Comparison of ENCODE assay signal across 8 cellular contexts in genomic region chr1:212607924-212608208, GRCh38. TPM values are rescaled to one million over a fixed set of nuclear protein-coding genes. Genes with fewer than 3 reads are reported as not detected.
DNase-seq lines count a peak whose midpoint lies in the region; ATAC-seq and TF ChIP-seq lines count a peak whose summit lies in the region.

No MANE protein-coding gene starts in this region.

- H3K79me2 ChIP-seq in PC-3 (ENCODE audit: low read length): peaks cover 35% of the 10 kb centered on the region

- H3K36me3 Mint-ChIP-seq in Caco-2 (ENCODE audit: insufficient read depth, unreplicated experiment): peaks cover 35% of the 10 kb centered on the region

- DNase-seq in Caco-2: no peak
- DNase-seq in PC-3: no peak
- no peak for DNase-seq in epithelial cell of prostate (ENCODE audit: low read depth, low spot score)
- no peak for DNase-seq in AML-193 (lab: John Stamatoyannopoulos, UW)
- no peak for DNase-seq in ACHN
- no peak for DNase-seq in GM19238 (ENCODE audit: insufficient read length, low spot score)

- no peaks in the 10 kb centered on the region for H3K9me3 Mint-ChIP-seq in Caco-2 (ENCODE audit: unreplicated experiment)

- H3K36me3 ChIP-seq in Caco-2 (ENCODE audit: control insufficient read depth, insufficient read depth, low read length): no peaks in the 10 kb centered on the region
- H3K36me3 ChIP-seq in PC-3 (ENCODE audit: low read depth, low read length): no peaks in the 10 kb centered on the region
- H3K36me3 ChIP-seq in neuron (ENCODE audit: insufficient read depth, low read length): no peaks in the 10 kb centered on the region

- peaks cover 36% of the 10 kb centered on the region for H4K20me1 ChIP-seq in PC-3 (ENCODE audit: low read length)

- no peaks in the 10 kb centered on the region for H3K27me3 Mint-ChIP-seq in Caco-2 (ENCODE audit: insufficient read depth, unreplicated experiment)

- peak overlapping the region; percentile 91 for H3K4me3 Mint-ChIP-seq in Caco-2 (ENCODE audit: unreplicated experiment)

- H3K4me1 Mint-ChIP-seq in Caco-2 (ENCODE audit: low read depth, unreplicated experiment): peaks cover 34% of the 10 kb centered on the region

- H3K4me1 ChIP-seq in Caco-2 (peaks cover 28% of the 10 kb centered on the region), PC-3 (ENCODE audit: insufficient read depth, low read length) (peaks cover 37% of the 10 kb centered on the region), neuron (ENCODE audit: insufficient read depth, low read length) (peaks cover 62% of the 10 kb centered on the region)

- H3K9me3 ChIP-seq in Caco-2 (no peaks in the 10 kb centered on the region), PC-3 (ENCODE audit: low read length) (no peaks in the 10 kb centered on the region), neuron (ENCODE audit: low read length) (no peaks in the 10 kb centered on the region)

- peak overlapping the region; percentile 81 for H3K4me3 ChIP-seq in Caco-2 (ENCODE audit: low read depth, low read length)
- H3K4me3 ChIP-seq in PC-3 (ENCODE audit: low read length): peak overlapping the region; percentile 78
- H3K4me3 ChIP-seq in neuron (ENCODE audit: low read length): peak overlapping the region; percentile 55

- ATAC-seq in GM21737 (IDR thresholded peaks at IDR 0.05; ENCODE audit: unreplicated experiment): peak; percentile 2
- ATAC-seq in PC-3: peak; percentile 6

- H3K27me3 ChIP-seq in Caco-2 (replicated peaks; ENCODE audit: control insufficient read depth, insufficient read depth, low read length): peaks cover 4% of the 10 kb centered on the region; the same call in 1 of the 2 replicates
- H3K27me3 ChIP-seq in PC-3 (ENCODE audit: low read length): peaks cover 40% of the 10 kb centered on the region
- H3K27me3 ChIP-seq in neuron (ENCODE audit: insufficient read depth, low read length): peaks cover 44% of the 10 kb centered on the region

- in situ Hi-C loops in ACHN (cut with HindIII; ENCODE audit: low pct_ligation_motif_present, low pct_unique_long_range_greater_than_20kb, low sequenced_read_pairs): no loop called here

- no peaks in the 10 kb centered on the region for H3F3A ChIP-seq in PC-3 (ENCODE audit: low read length, unreplicated experiment)

- H3K27ac ChIP-seq in PC-3 (ENCODE audit: low read length) (peak overlapping the region; percentile 56), epithelial cell of prostate (peak overlapping the region; percentile 77)

- BruUV-seq in Caco-2 (replicated peaks; lab: Mats Ljungman, UMichigan) (TSS peak; percentile 64), PC-3 (replicated peaks; lab: Mats Ljungman, UMichigan) (TSS peak; percentile 68)

- H2AFZ ChIP-seq in PC-3 (ENCODE audit: low read length): peak overlapping the region; percentile 61
- H2AFZ ChIP-seq in neuron (ENCODE audit: low read depth, low read length): peak overlapping the region; percentile 76

- peak overlapping the region; percentile 83 for H3K9ac ChIP-seq in PC-3 (ENCODE audit: low read length)

- POLR2A ChIA-PET in Caco-2 (lab: Charles Lee) (interaction anchor here (0.6 to 1.6 kb wide), 24 partner anchors 11 to 1943 kb away, joined by 3 to 22 read pairs (median 6); partner anchors contain the start of genes DTL and FLVCR1), PC-3 (lab: Charles Lee; ENCODE audit: unreplicated experiment) (interaction anchor here (0.5 to 1.4 kb wide), 25 partner anchors 8 to 697 kb away, joined by 3 to 47 read pairs (median 8); no protein-coding TSS in a partner anchor)

- no peak for TF ChIP-seq CTCF in Caco-2 (IDR thresholded peaks at IDR 0.05; ENCODE audit: insufficient read depth in 1 of 2, low read depth in 1 of 2, low read length in 1 of 2, severe bottlenecking in 1 of 2, unreplicated experiment in 1 of 2)
- no peak for TF ChIP-seq CTCF in PC-3 (conservative IDR thresholded peaks at IDR 0.05; ENCODE audit: low read depth, low read length)

- no peaks in the 10 kb centered on the region for H3K9me2 ChIP-seq in PC-3 (replicated peaks; ENCODE audit: low read length)

- intact Hi-C loops in Caco-2 (cut with micrococcal nuclease; ENCODE audit: unreplicated experiment) (loop anchor here (1.0 to 10.0 kb wide), 5 partner anchors 12 to 407 kb away; partner anchors contain the start of genes ANGEL2, NSL1 and TATDN3), PC-3 (cut with micrococcal nuclease) (loop anchor here (1.0 to 5.0 kb wide), 9 partner anchors 12 to 464 kb away; no protein-coding TSS in a partner anchor)

- CTCF ChIA-PET in Caco-2 (lab: Charles Lee) (interaction anchor here (0.6 to 1.9 kb wide), 12 partner anchors 11 to 208 kb away, joined by 3 to 23 read pairs (median 4); no protein-coding TSS in a partner anchor), PC-3 (lab: Charles Lee) (interaction anchor here (0.6 to 1.4 kb wide), 8 partner anchors 11 to 152 kb away, joined by 3 to 6 read pairs (median 4); no protein-coding TSS in a partner anchor)

- peak overlapping the region; percentile 83 for H3K27ac Mint-ChIP-seq in Caco-2 (ENCODE audit: unreplicated experiment)

- peak overlapping the region; percentile 95 for H3K4me2 ChIP-seq in PC-3 (ENCODE audit: low read length)

RNA-seq across cellular contexts. Expression of gene ATF3, which starts 0.7 kb away (rescaled TPM):
- 21.8 and 25.8 TPM in 2 replicates for total RNA-seq in Caco-2 (2022)
- 275 and 335 TPM in 2 replicates for total RNA-seq in PC-3 (2014; rRNA removed)

Comparison
In these comparisons a context has a peak if more than half of its experiments do, and no peak if none do; other contexts are left out.
1. RNA of gene ATF3, which starts 0.7 kb away (total RNA-seq): 275 to 335 TPM in PC-3; 21.8 to 25.8 TPM in Caco-2; every median in the first group is over 10 times any median in the second.
2. Peak in every context shown above with its lines, with median percentiles within 50 percentile points of each other: H3K4me3 ChIP-seq.